28 cellular contexts compared by ENCODE assay signal in the genomic region with DNA sequence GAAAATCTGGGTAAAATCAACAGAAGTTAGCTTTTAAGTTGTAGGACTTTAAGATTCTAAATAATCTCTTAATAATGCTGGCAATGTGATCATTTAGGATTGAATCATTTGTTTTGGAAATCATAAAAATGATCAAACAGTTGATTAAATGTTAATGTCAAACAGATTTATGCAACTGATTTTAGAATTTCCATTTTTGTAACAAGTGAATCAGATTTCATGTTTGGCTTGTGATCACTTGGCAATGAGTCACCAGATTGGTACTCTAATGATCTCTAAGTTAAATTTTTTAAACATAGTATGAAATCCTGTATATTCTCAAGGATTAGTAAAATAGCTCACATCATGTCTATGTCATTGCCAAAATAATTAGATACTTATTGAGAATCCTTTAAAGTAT. TPM values are rescaled to one million over a fixed set of nuclear protein-coding genes. Genes with fewer than 3 reads are reported as not detected.
DNase-seq lines count a peak whose midpoint lies in the region; ATAC-seq and TF ChIP-seq lines count a peak whose summit lies in the region.
"Had no signal": no experiment of that assay in that cellular context is flagged by ENCODE, and none has a peak within 500 bp of the region (broad histone marks: within the 10 kb centered on the region; RNA-seq: fewer than 3 reads in every experiment).

No MANE protein-coding gene starts in this region.

- no peak overlapping the region for H3K9ac ChIP-seq in adipocyte (ENCODE audit: low read length)

- H3K27ac Mint-ChIP-seq in activated naive CD4-positive, alpha-beta T cell treated with anti-CD3 and anti-CD28 coated beads for 36 hours, result no peak overlapping the region
- no peak overlapping the region for H3K27ac Mint-ChIP-seq in effector memory CD8-positive, alpha-beta T cell
- H3K27ac Mint-ChIP-seq: activated naive CD4-positive, alpha-beta T cell treated with anti-CD3 and anti-CD28 coated beads, Interleukin-2, amount 50 U/mL, for 72 hours; activated T-helper 17 cell treated with anti-CD3 and anti-CD28 coated beads, Interleukin-2, amount 50 U/mL, for 72 hours; CD8-positive, alpha-beta T cell; immature natural killer cell; stimulated activated naive CD8-positive, alpha-beta T cell treated with anti-CD3 and anti-CD28 coated beads, Interleukin-15, Interleukin-2, amounts not matched to agents 100 ng/mL and 50 ng/mL, for 24 hours; T-cell had no signal

- H3K4me3 Mint-ChIP-seq in activated naive CD4-positive, alpha-beta T cell treated with anti-CD3 and anti-CD28 coated beads for 36 hours, result no peak overlapping the region
- H3K4me3 Mint-ChIP-seq in effector memory CD8-positive, alpha-beta T cell, result no peak overlapping the region
- H3K4me3 Mint-ChIP-seq: activated T-helper 17 cell treated with anti-CD3 and anti-CD28 coated beads, Interleukin-2, amount 50 U/mL, for 72 hours; CD8-positive, alpha-beta T cell; immature natural killer cell; stimulated activated naive CD8-positive, alpha-beta T cell treated with anti-CD3 and anti-CD28 coated beads, Interleukin-15, Interleukin-2, amounts not matched to agents 100 ng/mL and 50 ng/mL, for 24 hours; T-cell had no signal

- peaks cover 5% of the 10 kb centered on the region for H3K4me1 ChIP-seq in adipocyte (ENCODE audit: control insufficient read depth, insufficient read depth, low read length)
- H3K4me1 ChIP-seq: left lung, Peyer's patch had no signal

- H3K27me3 Mint-ChIP-seq in activated naive CD4-positive, alpha-beta T cell treated with anti-CD3 and anti-CD28 coated beads for 36 hours (ENCODE audit: low read depth), result no peaks in the 10 kb centered on the region
- H3K27me3 Mint-ChIP-seq in effector memory CD8-positive, alpha-beta T cell, result no peaks in the 10 kb centered on the region
- H3K27me3 Mint-ChIP-seq: activated T-helper 17 cell treated with anti-CD3 and anti-CD28 coated beads, Interleukin-2, amount 50 U/mL, for 72 hours; stimulated activated naive CD8-positive, alpha-beta T cell treated with anti-CD3 and anti-CD28 coated beads, Interleukin-15, Interleukin-2, amounts not matched to agents 100 ng/mL and 50 ng/mL, for 24 hours; T-cell had no signal

- H3K9me3 Mint-ChIP-seq in activated naive CD4-positive, alpha-beta T cell treated with anti-CD3 and anti-CD28 coated beads for 36 hours, result no peaks in the 10 kb centered on the region
- peaks cover 2 to 7% of the 10 kb centered on the region in 2 donors for H3K9me3 Mint-ChIP-seq in effector memory CD8-positive, alpha-beta T cell
- H3K9me3 Mint-ChIP-seq: CD8-positive, alpha-beta T cell; stimulated activated naive CD8-positive, alpha-beta T cell treated with anti-CD3 and anti-CD28 coated beads, Interleukin-15, Interleukin-2, amounts not matched to agents 100 ng/mL and 50 ng/mL, for 24 hours had no signal

- peak; percentile 67 for DNase-seq in HCEC 1CT
- DNase-seq in adipocyte (ENCODE audit: low read depth), result peak; percentile 44
- DNase-seq in fibroblast of mammary gland (ENCODE audit: low read depth), result peak; percentile 34
- peak; percentile 50 for DNase-seq in retinal pigment epithelial cell (ENCODE audit: low read depth)
- DNase-seq in activated naive CD4-positive, alpha-beta T cell treated with anti-CD3 and anti-CD28 coated beads for 36 hours, result no peak
- DNase-seq in effector memory CD8-positive, alpha-beta T cell, result no peak
- no peak for DNase-seq in sciatic nerve (ENCODE audit: low spot score)
- DNase-seq: activated CD4-positive, alpha-beta T cell treated with anti-CD3 and anti-CD28 coated beads, Interleukin-2, amount 50 U/mL, for 4 hours; activated CD8-positive, alpha-beta memory T cell treated with anti-CD3 and anti-CD28 coated beads, Interleukin-2, amount 50 U/mL, for 48 hours; anterior cingulate cortex; CD8-positive, alpha-beta T cell; DMS 273 treated with DMSO at 0.1 percent for 48 hours; foreskin melanocyte; immature natural killer cell; left lung; NCI-H1092 treated with DMSO at 0.1 percent for 48 hours; NCI-H1930; NCI-H69; Peyer's patch; posterior cingulate gyrus; SJCRH30; T-cell had no signal

- TF ChIP-seq CTCF in fibroblast of mammary gland (conservative IDR thresholded peaks at IDR 0.05; ENCODE audit: control insufficient read depth, insufficient read depth, low read depth, low read length) (no peak), retinal pigment epithelial cell (conservative IDR thresholded peaks at IDR 0.05; ENCODE audit: low read depth, low read length) (no peak)

- H3K36me3 ChIP-seq in adipocyte (ENCODE audit: control insufficient read depth, insufficient read depth, low read length, severe bottlenecking), result no peaks in the 10 kb centered on the region
- H3K36me3 ChIP-seq: left lung, Peyer's patch had no signal

- H3K9me3 ChIP-seq in adipocyte (ENCODE audit: control insufficient read depth, low read length), result no peaks in the 10 kb centered on the region
- H3K9me3 ChIP-seq: left lung, Peyer's patch, SJCRH30 had no signal

- H3K4me3 ChIP-seq in adipocyte (ENCODE audit: low read length) (no peak overlapping the region), fibroblast of mammary gland (ENCODE audit: control insufficient read depth, low read depth, low read length) (no peak overlapping the region), retinal pigment epithelial cell (ENCODE audit: low read length) (no peak overlapping the region)
- H3K4me3 ChIP-seq: left lung, Peyer's patch, SJCRH30, skin epidermis had no signal

- intact Hi-C loops in activated naive CD4-positive, alpha-beta T cell treated with anti-CD3 and anti-CD28 coated beads for 36 hours (cut with micrococcal nuclease), result no loop called here
- intact Hi-C loops in sciatic nerve (cut with DNase I), result no loop called here

- H3K4me1 Mint-ChIP-seq in activated naive CD4-positive, alpha-beta T cell treated with anti-CD3 and anti-CD28 coated beads for 36 hours (ENCODE audit: low read depth), result no peaks in the 10 kb centered on the region
- H3K4me1 Mint-ChIP-seq in effector memory CD8-positive, alpha-beta T cell (ENCODE audit: low read depth in 2 of 2), result no peaks in the 10 kb centered on the region
- H3K4me1 Mint-ChIP-seq: activated T-helper 17 cell treated with anti-CD3 and anti-CD28 coated beads, Interleukin-2, amount 50 U/mL, for 72 hours; immature natural killer cell; T-cell had no signal

- no peak for ATAC-seq in HG03175 (IDR thresholded peaks at IDR 0.05; ENCODE audit: unreplicated experiment)
- ATAC-seq in effector memory CD8-positive, alpha-beta T cell (replicated peaks), result no peak
- ATAC-seq in sciatic nerve, result no peak
- ATAC-seq: activated naive CD4-positive, alpha-beta T cell treated with anti-CD3 and anti-CD28 coated beads, Interleukin-2, amount 50 U/mL, for 72 hours; activated T-helper 17 cell treated with anti-CD3 and anti-CD28 coated beads, Interleukin-2, amount 50 U/mL, for 72 hours; CD8-positive, alpha-beta T cell; left lung; T-cell had no signal

- CTCF ChIA-PET in activated naive CD4-positive, alpha-beta T cell treated with anti-CD3 and anti-CD28 coated beads for 36 hours (lab: Charles Lee), result interaction anchor here (0.6 kb wide), 1 partner anchor 1543 kb away, joined by 3 read pairs; no protein-coding TSS in a partner anchor

- H3K36me3 Mint-ChIP-seq in activated naive CD4-positive, alpha-beta T cell treated with anti-CD3 and anti-CD28 coated beads for 36 hours (ENCODE audit: low read depth), result no peaks in the 10 kb centered on the region
- no peaks in the 10 kb centered on the region for H3K36me3 Mint-ChIP-seq in effector memory CD8-positive, alpha-beta T cell (ENCODE audit: insufficient read depth)
- H3K36me3 Mint-ChIP-seq: activated naive CD4-positive, alpha-beta T cell treated with anti-CD3 and anti-CD28 coated beads, Interleukin-2, amount 50 U/mL, for 72 hours; CD8-positive, alpha-beta T cell; immature natural killer cell; T-cell had no signal

- H3K27me3 ChIP-seq in adipocyte (replicated peaks; ENCODE audit: control insufficient read depth, insufficient read depth, low read length), result no peaks in the 10 kb centered on the region
- H3K27me3 ChIP-seq: left lung, Peyer's patch, SJCRH30 had no signal

RNA-seq across cellular contexts. Expression of a gene that starts 50.1 kb away (rescaled TPM):
- not detected for total RNA-seq in activated naive CD4-positive, alpha-beta T cell treated with anti-CD3 and anti-CD28 coated beads for 36 hours
- total RNA-seq in sciatic nerve, result 0.22 TPM
- total RNA-seq: activated naive CD4-positive, alpha-beta T cell treated with anti-CD3 and anti-CD28 coated beads, Interleukin-2, amount 50 U/mL, for 72 hours; activated T-helper 17 cell treated with anti-CD3 and anti-CD28 coated beads, Interleukin-2, amount 50 U/mL, for 72 hours; CD8-positive, alpha-beta T cell; mesenteric fat pad; Peyer's patch had no signal

Comparison
In these comparisons a context has a peak if more than half of its experiments do, and no peak if none do; other contexts are left out.
1. DNase-seq: peak in HCEC 1CT (single experiment), adipocyte (single experiment), fibroblast of mammary gland (single experiment) and retinal pigment epithelial cell (single experiment); none in activated naive CD4-positive, alpha-beta T cell treated with anti-CD3 and anti-CD28 coated beads for 36 hours (single experiment), effector memory CD8-positive, alpha-beta T cell (0 of 3) and sciatic nerve (single experiment).